ENCODE assay signal across 8 cellular contexts in the genomic region with DNA sequence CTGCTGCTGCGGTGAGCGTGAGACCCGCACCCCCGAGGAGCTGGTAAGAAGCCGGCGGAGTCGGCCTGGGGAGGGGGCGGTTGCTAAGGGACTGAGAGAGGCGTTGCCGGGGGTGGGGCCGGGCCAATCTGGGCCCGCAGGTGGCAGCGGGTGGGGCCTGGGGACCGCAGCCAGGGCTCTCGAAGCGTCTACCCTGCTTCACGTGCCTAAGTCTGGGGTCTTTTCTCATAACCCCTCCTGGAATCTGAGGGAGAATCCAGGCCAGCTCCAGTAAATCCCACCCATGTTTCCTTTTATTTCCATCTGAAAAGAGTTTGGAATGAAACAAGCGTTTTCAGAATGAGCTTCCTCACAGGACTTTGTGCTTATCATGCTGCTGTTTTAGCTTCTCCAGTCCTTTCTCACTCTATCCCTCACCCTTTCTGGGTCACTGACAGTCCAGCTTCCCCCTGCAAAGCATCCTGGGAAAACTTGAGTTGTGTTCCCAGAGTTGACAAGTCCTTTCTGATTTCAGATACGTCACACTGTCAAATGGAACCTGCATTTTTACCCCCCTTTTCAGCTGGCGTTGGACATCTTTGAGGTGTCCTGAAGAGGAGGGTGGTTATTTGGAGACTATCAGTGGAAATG. TPM values are rescaled to one million over a fixed set of nuclear protein-coding genes. Genes with fewer than 3 reads are reported as not detected.
DNase-seq lines count a peak whose midpoint lies in the region; FAIRE-seq and TF ChIP-seq lines count a peak whose summit lies in the region.

No MANE protein-coding gene starts in this region.

- H3K4me2 ChIP-seq in MM.1S (ENCODE audit: low read depth, low read length): peak overlapping the region; percentile 95

- H3K9me2 ChIP-seq in MM.1S (replicated peaks; ENCODE audit: insufficient read depth, low read length): no peaks in the 10 kb centered on the region

- H3K4me3 ChIP-seq in MM.1S (ENCODE audit: low read length): peak overlapping the region; percentile 72
- H3K4me3 ChIP-seq in kidney (ENCODE audit: low read length in 2 of 2): peak overlapping the region; percentile 68 to 87

- H3K27me3 ChIP-seq in MM.1S (replicated peaks; ENCODE audit: insufficient read depth, low read length): no peaks in the 10 kb centered on the region

- H2AFZ ChIP-seq in MM.1S (ENCODE audit: low read length): peak overlapping the region; percentile 64

- CTCF ChIA-PET in HEK293T (lab: Yijun Ruan, JAX): no interaction called here

- peak overlapping the region; percentile 62 for H3K27ac ChIP-seq in MM.1S (ENCODE audit: low read length)
- H3K27ac ChIP-seq in kidney (ENCODE audit: low read depth in 2 of 2, low read length in 2 of 2): peak overlapping the region; percentile 99

- H3K27ac Mint-ChIP-seq in activated T-cell treated with anti-CD3 and anti-CD28 coated beads, Interleukin-2, amount 50 U/mL, for 24 hours: peak overlapping the region; percentile 98
- peak overlapping the region; percentile 96 to 99 (median 99) for H3K27ac Mint-ChIP-seq in brain

- no peaks in the 10 kb centered on the region for H3K9me3 Mint-ChIP-seq in activated T-cell treated with anti-CD3 and anti-CD28 coated beads, Interleukin-2, amount 50 U/mL, for 24 hours
- H3K9me3 Mint-ChIP-seq in brain: no peaks in the 10 kb centered on the region

- no peak for DNase-seq in activated T-cell treated with anti-CD3 and anti-CD28 coated beads, Interleukin-2, amount 50 U/mL, for 24 hours
- DNase-seq in activated T-cell treated with anti-CD3 and anti-CD28 coated beads, Interleukin-2, amount 50 U/mL, for 1 hour: no peak
- DNase-seq in HEK293T (ENCODE audit: extremely low spot score): no peak
- peak; percentile 14 for DNase-seq in MM.1S
- peak; percentile 8 for DNase-seq in kidney
- DNase-seq in stimulated activated naive CD4-positive, alpha-beta T cell treated with Interleukin-2 at 50 U/mL for 16 hours (lab: John Stamatoyannopoulos, UW): peak; percentile 84
- DNase-seq in epidermal melanocyte (ENCODE audit: insufficient read length, low spot score): no peak

- H3K9ac ChIP-seq in MM.1S (ENCODE audit: low read length) (peak overlapping the region; percentile 69), kidney (ENCODE audit: low read length in 2 of 2) (peak overlapping the region; percentile 81 to 86)

- H3K4me1 ChIP-seq in MM.1S (ENCODE audit: low read length) (peaks cover 28% of the 10 kb centered on the region), kidney (ENCODE audit: control insufficient read depth in 1 of 2, insufficient read depth in 1 of 2, low read depth in 1 of 2, low read length in 2 of 2) (peaks cover 29 to 35% of the 10 kb centered on the region in 2 donors)

- H3K4me1 Mint-ChIP-seq in activated T-cell treated with anti-CD3 and anti-CD28 coated beads, Interleukin-2, amount 50 U/mL, for 24 hours (ENCODE audit: low read depth): peaks cover 63% of the 10 kb centered on the region
- H3K4me1 Mint-ChIP-seq in brain: peaks cover 86% of the 10 kb centered on the region

- TF ChIP-seq CTCF in MM.1S (IDR thresholded peaks at IDR 0.05; ENCODE audit: low read length): no peak
- no peak for TF ChIP-seq CTCF in brain (conservative IDR thresholded peaks at IDR 0.05)
- TF ChIP-seq CTCF in kidney (IDR thresholded peaks at IDR 0.05; ENCODE audit: borderline replicate concordance, extremely low read depth, insufficient read depth): no peak

- H3K9me3 ChIP-seq in MM.1S (replicated peaks; ENCODE audit: insufficient read depth, low read length) (no peaks in the 10 kb centered on the region), kidney (ENCODE audit: control insufficient read depth in 1 of 2, low read length in 2 of 2) (no peaks in the 10 kb centered on the region)

- intact Hi-C loops in kidney (cut with DNase I): no loop called here

- POLR2A ChIA-PET in HEK293T (lab: Yijun Ruan, JAX): interaction anchor here (0.6 to 2.0 kb wide), 5 partner anchors 9 to 122 kb away, joined by 3 to 10 read pairs (median 3); no protein-coding TSS in a partner anchor

- peaks cover 55% of the 10 kb centered on the region for H3K79me2 ChIP-seq in MM.1S (ENCODE audit: low read length)

- H3K27me3 Mint-ChIP-seq in activated T-cell treated with anti-CD3 and anti-CD28 coated beads, Interleukin-2, amount 50 U/mL, for 24 hours: no peaks in the 10 kb centered on the region
- H3K27me3 Mint-ChIP-seq in brain: no peaks in the 10 kb centered on the region

- H4K20me1 ChIP-seq in MM.1S (ENCODE audit: insufficient read depth, low read length): no peaks in the 10 kb centered on the region

- peak overlapping the region; percentile 96 for H3K4me3 Mint-ChIP-seq in activated T-cell treated with anti-CD3 and anti-CD28 coated beads, Interleukin-2, amount 50 U/mL, for 24 hours
- H3K4me3 Mint-ChIP-seq in brain: peak overlapping the region; percentile 88 to 99 (median 99)

- H3K36me3 Mint-ChIP-seq in activated T-cell treated with anti-CD3 and anti-CD28 coated beads, Interleukin-2, amount 50 U/mL, for 24 hours (ENCODE audit: low read depth): peaks cover 58% of the 10 kb centered on the region
- H3K36me3 Mint-ChIP-seq in brain: peaks cover 47% of the 10 kb centered on the region

- peaks cover 26% of the 10 kb centered on the region for H3F3A ChIP-seq in MM.1S (ENCODE audit: insufficient read depth, low read length)

- FAIRE-seq in kidney (lab: Jason Lieb, UNC): no peak

- H3K36me3 ChIP-seq in MM.1S (replicated peaks; ENCODE audit: insufficient read depth, low read length) (no peaks in the 10 kb centered on the region), kidney (ENCODE audit: control insufficient read depth in 1 of 2, insufficient read depth in 2 of 2, low read length in 2 of 2) (peaks cover 5 to 21% of the 10 kb centered on the region in 2 donors)

TF ChIP-seq in HEK293T, 16 proteins besides CTCF, POLR2A, EP300 and RAD21:
- TF ChIP-seq TARDBP (IDR thresholded peaks at IDR 0.05) (no peak), L3MBTL2 (conservative IDR thresholded peaks at IDR 0.05) (peak; percentile 54; the same call in 1 of the 2 replicates)

RNA-seq across cellular contexts. Expression of gene CLCN6, which starts 0.4 kb away (rescaled TPM):
- polyA plus RNA-seq in brain (ENCODE audit: insufficient read depth, low read depth, low replicate concordance): 16.6 TPM
- 26.0 TPM for total RNA-seq in kidney
- 7.1 TPM for polyA plus RNA-seq in kidney (ENCODE audit: insufficient read depth, low read depth, low replicate concordance)

RNA-seq across cellular contexts. Expression of gene MTHFR, which starts 0.7 kb away (rescaled TPM):
- 13.4 TPM for polyA plus RNA-seq in brain (ENCODE audit: insufficient read depth, low read depth, low replicate concordance)
- total RNA-seq in kidney: 65.5 TPM
- 10.6 TPM for polyA plus RNA-seq in kidney (ENCODE audit: insufficient read depth, low read depth, low replicate concordance)

RNA-seq across cellular contexts. Expression of gene NPPA, which starts 41.2 kb away (rescaled TPM):
- polyA plus RNA-seq in brain (ENCODE audit: insufficient read depth, low read depth, low replicate concordance) (10.0 TPM), kidney (ENCODE audit: insufficient read depth, low read depth, low replicate concordance) (not detected)
- 0.50 TPM for total RNA-seq in kidney

RNA-seq across cellular contexts. Expression of gene C1orf167, which starts 44.4 kb away (rescaled TPM):
- polyA plus RNA-seq in brain (ENCODE audit: insufficient read depth, low read depth, low replicate concordance) (not detected), kidney (ENCODE audit: insufficient read depth, low read depth, low replicate concordance) (1.9 TPM)
- 4.2 TPM for total RNA-seq in kidney

RNA-seq across cellular contexts. Expression of gene NPPB, which starts 52.3 kb away (rescaled TPM):
- polyA plus RNA-seq in brain (ENCODE audit: insufficient read depth, low read depth, low replicate concordance) (0.56 TPM), kidney (ENCODE audit: insufficient read depth, low read depth, low replicate concordance) (not detected)
- not detected for total RNA-seq in kidney

Comparison
In these comparisons a context has a peak if more than half of its experiments do, and no peak if none do; other contexts are left out.
1. DNase-seq: peak in MM.1S (single experiment), kidney (single experiment) and stimulated activated naive CD4-positive, alpha-beta T cell treated with Interleukin-2 at 50 U/mL for 16 hours (single experiment); none in activated T-cell treated with anti-CD3 and anti-CD28 coated beads, Interleukin-2, amount 50 U/mL, for 24 hours (single experiment), activated T-cell treated with anti-CD3 and anti-CD28 coated beads, Interleukin-2, amount 50 U/mL, for 1 hour (single experiment), HEK293T (single experiment) and epidermal melanocyte (single experiment).
2. RNA of gene NPPA, which starts 41.2 kb away (polyA plus RNA-seq): 10.0 TPM in brain (single experiment); not detected in kidney (single experiment); every median in the first group is over 10 times any median in the second.